Comparison of ENCODE assay signal across 32 cellular contexts in genomic region chr1:209529233-209529632, GRCh38. TPM values are rescaled to one million over a fixed set of nuclear protein-coding genes. Genes with fewer than 3 reads are reported as not detected.
"Had no signal": no experiment of that assay in that cellular context is flagged by ENCODE, and none has a peak within 500 bp of the region (broad histone marks: within the 10 kb centered on the region; RNA-seq: fewer than 3 reads in every experiment).

No MANE protein-coding gene starts in this region.

- H3K27ac ChIP-seq: brain microvascular endothelial cell, gastroesophageal sphincter, hepatocyte, pancreas, psoas muscle, thoracic aorta, upper lobe of left lung, WERI-Rb-1 had no signal

- H3K27ac Mint-ChIP-seq: activated CD4-positive, alpha-beta memory T cell treated with anti-CD3 and anti-CD28 coated beads for 36 hours; activated CD4-positive, alpha-beta T cell treated with anti-CD3 and anti-CD28 coated beads, Interleukin-2, amount 10 ng/mL, durations not matched to agents 24 days and 14 days; activated T-cell treated with anti-CD3 and anti-CD28 coated beads, Interleukin-2, amount 50 U/mL, for 24 hours; activated T-helper 17 cell treated with anti-CD3 and anti-CD28 coated beads, Interleukin-2, amount 50 U/mL, for 72 hours; effector memory CD8-positive, alpha-beta T cell; naive thymus-derived CD8-positive, alpha-beta T cell had no signal

- H2AFZ ChIP-seq: hepatocyte had no signal

- ATAC-seq: activated CD4-positive, CD25-positive, alpha-beta regulatory T cell treated with anti-CD3 and anti-CD28 coated beads, Interleukin-2, amount 50 U/mL, for 24 hours; activated T-helper 17 cell treated with anti-CD3 and anti-CD28 coated beads, Interleukin-2, amount 50 U/mL, for 72 hours; effector memory CD8-positive, alpha-beta T cell; gastroesophageal sphincter; left colon; naive thymus-derived CD8-positive, alpha-beta T cell; pancreas; psoas muscle had no signal

- H3K36me3 Mint-ChIP-seq: activated CD4-positive, alpha-beta memory T cell treated with anti-CD3 and anti-CD28 coated beads for 36 hours; naive thymus-derived CD8-positive, alpha-beta T cell had no signal

- H3K4me2 ChIP-seq: hepatocyte had no signal

- H3K27me3 ChIP-seq: hepatocyte, pancreas, upper lobe of left lung had no signal

- H3K4me3 ChIP-seq: gastroesophageal sphincter, hepatocyte, pancreas, psoas muscle, thoracic aorta, upper lobe of left lung had no signal

- H3K4me1 Mint-ChIP-seq: activated CD4-positive, alpha-beta T cell treated with anti-CD3 and anti-CD28 coated beads, Interleukin-2, amount 10 ng/mL, durations not matched to agents 24 days and 14 days; activated T-helper 17 cell treated with anti-CD3 and anti-CD28 coated beads, Interleukin-2, amount 50 U/mL, for 72 hours; naive thymus-derived CD8-positive, alpha-beta T cell; neural crest cell had no signal

- FAIRE-seq: astrocyte, endothelial cell of umbilical vein, kidney, pancreas had no signal

- DNase-seq: activated CD4-positive, alpha-beta memory T cell treated with anti-CD3 and anti-CD28 coated beads for 36 hours; activated CD4-positive, alpha-beta T cell treated with anti-CD3 and anti-CD28 coated beads, Interleukin-2, amount 10 ng/mL, durations not matched to agents 24 days and 14 days; activated CD8-positive, alpha-beta memory T cell treated with anti-CD3 and anti-CD28 coated beads, Interleukin-2, amount 50 U/mL, for 48 hours; activated gamma-delta T cell treated with Interleukin-2 at 50 U/mL for 16 hours; activated naive CD4-positive, alpha-beta T cell treated with anti-CD3 and anti-CD28 coated beads, Interleukin-2, amount 50 U/mL, for 16 hours; activated T-cell treated with anti-CD3 and anti-CD28 coated beads, Interleukin-2, amount 50 U/mL, for 24 hours; amniotic stem cell; brain microvascular endothelial cell; caudate nucleus; cortex of kidney; effector memory CD8-positive, alpha-beta T cell; kidney; left colon; naive thymus-derived CD8-positive, alpha-beta T cell; nucleus accumbens; pancreas; psoas muscle; stimulated activated CD4-positive, alpha-beta T cell treated with anti-CD3 and anti-CD28 coated beads, Interleukin-15, amount 100 ng/mL, for 24 hours; stimulated activated CD4-positive, alpha-beta T cell treated with anti-CD3 and anti-CD28 coated beads, Interleukin-2, amount 100 ng/mL, for 24 hours; stimulated activated naive CD4-positive, alpha-beta T cell; upper lobe of left lung; WERI-Rb-1 had no signal

- H3K79me2 ChIP-seq: hepatocyte had no signal

- H3K9me3 ChIP-seq: gastroesophageal sphincter, pancreas, psoas muscle, thoracic aorta, upper lobe of left lung had no signal

- H3K36me3 ChIP-seq: brain microvascular endothelial cell, gastroesophageal sphincter, pancreas, thoracic aorta, upper lobe of left lung, WERI-Rb-1 had no signal

- H3K4me3 Mint-ChIP-seq: activated CD4-positive, alpha-beta memory T cell treated with anti-CD3 and anti-CD28 coated beads for 36 hours; activated CD4-positive, alpha-beta T cell treated with anti-CD3 and anti-CD28 coated beads, Interleukin-2, amount 10 ng/mL, durations not matched to agents 24 days and 14 days; activated T-cell treated with anti-CD3 and anti-CD28 coated beads, Interleukin-2, amount 50 U/mL, for 24 hours; activated T-helper 17 cell treated with anti-CD3 and anti-CD28 coated beads, Interleukin-2, amount 50 U/mL, for 72 hours; effector memory CD8-positive, alpha-beta T cell; naive thymus-derived CD8-positive, alpha-beta T cell; neural crest cell had no signal

- H3K4me1 ChIP-seq: gastroesophageal sphincter, psoas muscle had no signal

- H3K9me3 Mint-ChIP-seq: activated CD4-positive, alpha-beta memory T cell treated with anti-CD3 and anti-CD28 coated beads for 36 hours; activated CD4-positive, alpha-beta T cell treated with anti-CD3 and anti-CD28 coated beads, Interleukin-2, amount 10 ng/mL, durations not matched to agents 24 days and 14 days; activated T-cell treated with anti-CD3 and anti-CD28 coated beads, Interleukin-2, amount 50 U/mL, for 24 hours; activated T-helper 17 cell treated with anti-CD3 and anti-CD28 coated beads, Interleukin-2, amount 50 U/mL, for 72 hours; effector memory CD8-positive, alpha-beta T cell; naive thymus-derived CD8-positive, alpha-beta T cell; neural crest cell had no signal

RNA-seq across cellular contexts. Expression of gene CAMK1G, which starts 54.3 kb away (rescaled TPM):
- total RNA-seq: chondrocyte; endothelial cell of umbilical vein; naive thymus-derived CD8-positive, alpha-beta T cell; T-helper 1 cell treated with Interleukin-12 subunit alpha and Interleukin-12 subunit beta and Interleukin-4 antibody, amounts not matched to agents 30 ng/mL and 1 ng/mL, for 36 hours; thoracic aorta had no signal
- polyA plus RNA-seq: endothelial cell of umbilical vein; naive thymus-derived CD8-positive, alpha-beta T cell had no signal
